ENCODE assay signal across 1 cellular context in genomic region chr14:54976316-54976715, GRCh38.
TF ChIP-seq lines count a peak whose summit lies in the region.

No MANE protein-coding gene starts in this region.

TF ChIP-seq in endothelial cell of umbilical vein, 7 proteins besides CTCF, POLR2A, EP300 and RAD21 (continued from another document):
- peak; percentile 60 for TF ChIP-seq FOS (IDR thresholded peaks at IDR 0.05; ENCODE audit: borderline replicate concordance, insufficient read depth, low read length)
- TF ChIP-seq EZH2 (IDR thresholded peaks at IDR 0.05; ENCODE audit: borderline replicate concordance, low read depth, low read length, severe bottlenecking), result no peak
TF ChIP-seq in endothelial cell of umbilical vein: peak in this region for 2.
